ENCODE assay signal across 27 cellular contexts in genomic region chr4:180610317-180610716, GRCh38.
A peak's percentile ranks its signal among the peaks of the same experiment; 100 is the strongest.
DNase-seq lines count a peak whose midpoint lies in the region; ATAC-seq and TF ChIP-seq lines count a peak whose summit lies in the region.
"Had no signal": no experiment of that assay in that cellular context is flagged by ENCODE, and none has a peak within 500 bp of the region (broad histone marks: within the 10 kb centered on the region; RNA-seq: fewer than 3 reads in every experiment).

No MANE protein-coding gene starts in this region.

- TF ChIP-seq CTCF in kidney epithelial cell (IDR thresholded peaks at IDR 0.05; ENCODE audit: insufficient read depth, low read length, poor library complexity, severe bottlenecking), result no peak
- no peak for TF ChIP-seq CTCF in gastrocnemius medialis (IDR thresholded peaks at IDR 0.05 in 4 of 5, conservative IDR thresholded peaks at IDR 0.05 in 1 of 5)
- no peak for TF ChIP-seq CTCF in OCI-LY7 (conservative IDR thresholded peaks at IDR 0.05; ENCODE audit: low read length)

- H3K9me3 ChIP-seq in gastrocnemius medialis (no peaks in the 10 kb centered on the region), OCI-LY7 (ENCODE audit: low read length) (no peaks in the 10 kb centered on the region)
- H3K9me3 ChIP-seq: MG63, neutrophil, prostate gland, SK-N-SH, stomach, tibial artery had no signal

- no peak overlapping the region for H3K4me2 ChIP-seq in OCI-LY7 (ENCODE audit: low read length)
- H3K4me2 ChIP-seq: SK-N-SH had no signal

- no peaks in the 10 kb centered on the region for H3K9me2 ChIP-seq in OCI-LY7 (ENCODE audit: insufficient read depth, low read length)
- H3K9me2 ChIP-seq: SK-N-SH had no signal

- CTCF ChIA-PET in OCI-LY7 (lab: Charles Lee; ENCODE audit: unreplicated experiment), result no interaction called here

- H3K27ac ChIP-seq in gastrocnemius medialis (no peak overlapping the region), OCI-LY7 (ENCODE audit: low read depth, low read length, poor library complexity, severe bottlenecking) (no peak overlapping the region)
- H3K27ac ChIP-seq: neutrophil, prostate gland, stomach, tibial artery had no signal

- intact Hi-C loops in gastrocnemius medialis (cut with DNase I; ENCODE audit: low total_unique reads) (no loop called here), OCI-LY7 (cut with micrococcal nuclease; ENCODE audit: unreplicated experiment) (no loop called here)

- no peaks in the 10 kb centered on the region for H3K36me3 ChIP-seq in kidney epithelial cell (ENCODE audit: control insufficient read depth, insufficient read depth, low read length)
- H3K36me3 ChIP-seq in gastrocnemius medialis, result no peaks in the 10 kb centered on the region
- no peaks in the 10 kb centered on the region for H3K36me3 ChIP-seq in OCI-LY7 (ENCODE audit: insufficient read depth, low read length)
- H3K36me3 ChIP-seq: MG63, neutrophil, prostate gland, stomach, tibial artery had no signal

- H2AFZ ChIP-seq in OCI-LY7 (ENCODE audit: low read length), result no peak overlapping the region

- no peak overlapping the region for H3K4me3 ChIP-seq in kidney epithelial cell (ENCODE audit: low read depth, low read length)
- H3K4me3 ChIP-seq in gastrocnemius medialis, result no peak overlapping the region
- H3K4me3 ChIP-seq in OCI-LY7 (ENCODE audit: low read depth, low read length, poor library complexity, severe bottlenecking), result no peak overlapping the region
- H3K4me3 ChIP-seq: MG63, prostate gland, stomach, tibial artery had no signal

- H4K20me1 ChIP-seq in OCI-LY7 (ENCODE audit: insufficient read depth, low read length), result no peaks in the 10 kb centered on the region

- no TSS peak for BruUV-seq in OCI-LY7 (replicated peaks; lab: Mats Ljungman, UMichigan)

- H3K27me3 ChIP-seq in kidney epithelial cell (ENCODE audit: control insufficient read depth, insufficient read depth, low read length), result no peaks in the 10 kb centered on the region
- H3K27me3 ChIP-seq in gastrocnemius medialis, result no peaks in the 10 kb centered on the region
- H3K27me3 ChIP-seq: MG63, neutrophil, stomach, tibial artery had no signal

- in situ Hi-C loops in gastrocnemius medialis (cut with MboI; ENCODE audit: low sequenced_read_pairs in 4 of 4), result no loop called here

- H3K79me2 ChIP-seq in OCI-LY7 (ENCODE audit: insufficient read depth, low read depth, low read length), result no peaks in the 10 kb centered on the region

- POLR2A ChIA-PET in OCI-LY7 (lab: Charles Lee), result no interaction called here

- no peak for TF ChIP-seq POLR2A in gastrocnemius medialis (IDR thresholded peaks at IDR 0.05)

- peak; percentile 56 for ATAC-seq in GM18870 (IDR thresholded peaks at IDR 0.05; ENCODE audit: unreplicated experiment)
- no peak for ATAC-seq in gastrocnemius medialis
- ATAC-seq: activated T-cell treated with anti-CD3 and anti-CD28 coated beads, Interleukin-2, amount 50 U/mL, for 72 hours had no signal

- DNase-seq in NCI-H146 (lab: John Stamatoyannopoulos, UW) (peak; percentile 37), astrocyte of the hippocampus (ENCODE audit: low read depth, low spot score) (peak; percentile 44), kidney epithelial cell (ENCODE audit: low read depth) (peak; percentile 37), gastrocnemius medialis (no peak), OCI-LY7 (ENCODE audit: low spot score) (no peak)
- DNase-seq in stimulated activated CD4-positive, alpha-beta T cell treated with anti-CD3 and anti-CD28 coated beads, Interleukin-12 subunit alpha, Interleukin-12 subunit beta, amount 100 ng/mL, for 4 hours, result no peak
- DNase-seq in activated CD4-positive, alpha-beta T cell treated with anti-CD3 and anti-CD28 coated beads for 1 hour, result no peak
- DNase-seq: activated CD4-positive, alpha-beta T cell treated with anti-CD3 and anti-CD28 coated beads, Interleukin-2, amount 10 ng/mL, durations not matched to agents 24 days and 14 days; activated naive CD4-positive, alpha-beta T cell treated with anti-CD3 and anti-CD28 coated beads for 36 hours; activated T-cell treated with anti-CD3 and anti-CD28 coated beads, Interleukin-2, amount 50 U/mL, for 72 hours; amygdala; caudate nucleus; CD4-positive, alpha-beta T cell; DMS79; head of caudate nucleus; MG63; NCI-H1436 treated with DMSO at 0.1 percent for 48 hours; NCI-H524 treated with DMSO at 0.1 percent for 48 hours; RPMI8226; SK-N-SH; stimulated activated CD8-positive, alpha-beta memory T cell treated with anti-CD3 and anti-CD28 coated beads, Interleukin-4, amount 100 ng/mL, for 48 hours; stomach; T-helper 2 cell; tibial artery had no signal

- H3K4me1 ChIP-seq in gastrocnemius medialis (no peaks in the 10 kb centered on the region), OCI-LY7 (ENCODE audit: insufficient read depth, low read length, poor library complexity, severe bottlenecking) (no peaks in the 10 kb centered on the region)
- H3K4me1 ChIP-seq: prostate gland, stomach, tibial artery had no signal

Comparison
In these comparisons a context has a peak if more than half of its experiments do, and no peak if none do; other contexts are left out.
1. DNase-seq: peak in NCI-H146 (single experiment), astrocyte of the hippocampus (single experiment) and kidney epithelial cell (single experiment); none in stimulated activated CD4-positive, alpha-beta T cell treated with anti-CD3 and anti-CD28 coated beads, Interleukin-12 subunit alpha, Interleukin-12 subunit beta, amount 100 ng/mL, for 4 hours (single experiment), gastrocnemius medialis (0 of 2), OCI-LY7 (single experiment) and activated CD4-positive, alpha-beta T cell treated with anti-CD3 and anti-CD28 coated beads for 1 hour (single experiment).